17 cellular contexts compared by ENCODE assay signal in the genomic region with DNA sequence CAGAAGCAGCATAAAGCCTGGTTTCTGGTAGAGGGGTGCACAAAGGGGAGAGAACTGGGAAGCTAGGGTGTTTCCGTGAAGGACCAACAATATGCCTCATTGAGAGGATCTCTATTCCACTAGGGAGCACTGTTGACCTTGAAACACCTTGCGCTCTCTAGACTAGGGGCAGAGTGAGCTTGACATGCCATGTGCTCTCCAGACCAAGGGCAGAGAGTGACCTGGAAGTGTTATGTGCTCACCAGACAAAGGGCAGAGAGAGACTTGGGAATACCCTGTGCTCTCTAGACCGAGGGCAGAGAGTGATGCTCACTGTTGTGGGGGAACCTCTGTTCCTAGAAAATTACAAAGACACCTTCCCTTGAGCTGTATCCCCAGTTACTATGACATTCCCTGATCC. TPM values are rescaled to one million over a fixed set of nuclear protein-coding genes. Genes with fewer than 3 reads are reported as not detected.
"Had no signal": no experiment of that assay in that cellular context is flagged by ENCODE, and none has a peak within 500 bp of the region (broad histone marks: within the 10 kb centered on the region; RNA-seq: fewer than 3 reads in every experiment).

No MANE protein-coding gene starts in this region.

- DNase-seq: effector memory CD4-positive, alpha-beta T cell; gastrocnemius medialis; kidney; left colon; mammary epithelial cell; mucosa of descending colon; naive thymus-derived CD8-positive, alpha-beta T cell; posterior cingulate gyrus; sigmoid colon; stimulated activated naive CD4-positive, alpha-beta T cell; stomach; substantia nigra; transverse colon had no signal

- H3K4me3 ChIP-seq: esophagus muscularis mucosa, gastrocnemius medialis, mucosa of descending colon, sigmoid colon, skin epidermis, stomach, thoracic aorta, transverse colon had no signal

- ATAC-seq: gastrocnemius medialis; left colon; mucosa of descending colon; naive thymus-derived CD8-positive, alpha-beta T cell had no signal

- FAIRE-seq: kidney had no signal

- H3K4me1 ChIP-seq: esophagus muscularis mucosa, gastrocnemius medialis, sigmoid colon, stomach, transverse colon had no signal

- H3K27ac ChIP-seq: epithelial cell of prostate, esophagus muscularis mucosa, gastrocnemius medialis, sigmoid colon, skin epidermis, stomach, thoracic aorta, transverse colon had no signal

- H3K36me3 ChIP-seq: esophagus muscularis mucosa, gastrocnemius medialis, sigmoid colon, stomach, thoracic aorta, transverse colon had no signal

- H3K27me3 ChIP-seq: esophagus muscularis mucosa, gastrocnemius medialis, sigmoid colon, stomach, transverse colon had no signal

RNA-seq across cellular contexts. Expression of a gene that starts 58.0 kb away (rescaled TPM):
- total RNA-seq: naive thymus-derived CD8-positive, alpha-beta T cell had no signal
